10 cellular contexts compared by ENCODE assay signal in the genomic region with DNA sequence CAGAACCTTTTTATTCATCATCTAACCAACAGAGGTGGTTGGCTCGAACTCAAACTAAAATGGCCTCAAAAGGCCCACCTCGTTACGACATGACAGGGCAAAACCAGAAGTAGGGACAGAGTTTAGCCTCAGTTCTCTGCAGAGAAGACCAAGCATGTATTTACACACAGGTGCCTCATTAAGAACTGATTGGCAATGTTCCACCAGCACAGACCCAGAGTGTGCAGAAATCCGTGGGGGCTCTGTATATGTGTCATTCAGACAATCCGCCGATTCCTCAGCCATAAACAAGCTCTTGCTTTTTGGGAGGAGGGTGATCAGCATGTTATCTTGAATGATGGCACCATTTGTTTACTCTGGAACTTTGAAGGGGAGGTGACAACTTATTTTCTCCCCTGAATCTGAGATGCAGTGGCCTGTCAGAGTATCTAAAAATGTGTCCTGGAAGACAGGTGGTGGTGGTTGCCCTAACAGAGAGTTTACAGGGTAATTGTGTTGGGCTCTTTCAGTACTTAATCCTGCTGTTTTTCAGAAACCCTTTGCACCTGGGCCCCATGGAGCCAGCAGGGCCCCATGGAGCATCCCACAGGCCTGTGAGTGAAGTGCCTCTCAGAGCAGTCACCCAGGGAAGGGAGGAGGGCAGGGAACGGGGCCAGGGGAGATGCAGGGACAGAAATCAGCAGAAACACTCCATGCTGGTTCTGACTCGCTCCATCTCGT. TPM values are rescaled to one million over a fixed set of nuclear protein-coding genes. Genes with fewer than 3 reads are reported as not detected.
DNase-seq lines count a peak whose midpoint lies in the region; ATAC-seq and TF ChIP-seq lines count a peak whose summit lies in the region.
"Had no signal": no experiment of that assay in that cellular context is flagged by ENCODE, and none has a peak within 500 bp of the region (broad histone marks: within the 10 kb centered on the region; RNA-seq: fewer than 3 reads in every experiment).

No MANE protein-coding gene starts in this region.

- H3K79me2 ChIP-seq in KMS-11 (ENCODE audit: insufficient read depth, low read depth) = no peaks in the 10 kb centered on the region; the same call in 1 of the 2 replicates

- H3K9me3 ChIP-seq in ectodermal cell (ENCODE audit: control insufficient read depth, low read length) (no peaks in the 10 kb centered on the region), testis (no peaks in the 10 kb centered on the region)
- H3K9me3 ChIP-seq: right atrium auricular region had no signal

- TF ChIP-seq CTCF in KMS-11 (conservative IDR thresholded peaks at IDR 0.05; ENCODE audit: low read depth, low read length) (no peak), testis (IDR thresholded peaks at IDR 0.05) (no peak)

- H3K4me2 ChIP-seq in KMS-11 = peak overlapping the region; percentile 86

- H3K27ac ChIP-seq in KMS-11 (peak overlapping the region; percentile 98), ectodermal cell (ENCODE audit: insufficient read depth, low read depth, low read length, poor library complexity, severe bottlenecking) (peak overlapping the region; percentile 23), testis (no peak overlapping the region)
- H3K27ac ChIP-seq: right atrium auricular region had no signal

- ATAC-seq in HG03442 (IDR thresholded peaks at IDR 0.05; ENCODE audit: unreplicated experiment) (no peak), GM18505 (IDR thresholded peaks at IDR 0.05; ENCODE audit: unreplicated experiment) (no peak)

- DNase-seq in DMS153 treated with DMSO at 0.1 percent for 48 hours (lab: John Stamatoyannopoulos, UW; ENCODE audit: unreplicated experiment) (peak; percentile 48), NCI-H510A treated with DMSO at 0.1 percent for 48 hours (lab: John Stamatoyannopoulos, UW) (peak; percentile 81), testis (no peak)
- DNase-seq: foreskin fibroblast; stimulated activated CD4-positive, alpha-beta T cell treated with anti-CD3 and anti-CD28 coated beads, Interleukin-1b, Interleukin-23, amount 100 ng/mL, for 48 hours had no signal

- no peak for TF ChIP-seq POLR2A in testis (IDR thresholded peaks at IDR 0.05)
- TF ChIP-seq POLR2A in GM18505 (IDR thresholded peaks at IDR 0.05; ENCODE audit: borderline replicate concordance, extremely low read depth, insufficient read depth, insufficient read length) = no peak

- WGBS in ectodermal cell, 2 experiments = 88 to 90% methylated on average over 9 of the region's 9 CpGs
- 55 to 64% methylated on average over 9 of the region's 9 CpGs for WGBS in testis, 2 donors

- H3K27me3 ChIP-seq in KMS-11 (ENCODE audit: insufficient read depth, low read depth) (no peaks in the 10 kb centered on the region), ectodermal cell (ENCODE audit: control insufficient read depth, insufficient read depth, low read length, poor library complexity, severe bottlenecking) (no peaks in the 10 kb centered on the region), testis (no peaks in the 10 kb centered on the region)
- H3K27me3 ChIP-seq: right atrium auricular region had no signal

- no peaks in the 10 kb centered on the region for H4K20me1 ChIP-seq in KMS-11 (ENCODE audit: insufficient read depth)

- H3K4me3 ChIP-seq in KMS-11 (IDR thresholded peaks at IDR 0.05; ENCODE audit: insufficient read depth, low read depth, low read length) = no peak overlapping the region
- H3K4me3 ChIP-seq in ectodermal cell (ENCODE audit: insufficient read depth, low read depth, low read length) = no peak overlapping the region
- no peak overlapping the region for H3K4me3 ChIP-seq in testis
- H3K4me3 ChIP-seq: right atrium auricular region had no signal

- H3K36me3 ChIP-seq in KMS-11 (ENCODE audit: insufficient read depth) (peaks cover 6% of the 10 kb centered on the region; the same call in 1 of the 2 replicates), ectodermal cell (ENCODE audit: control insufficient read depth, insufficient read depth, low read length) (peaks cover 3% of the 10 kb centered on the region), testis (ENCODE audit: low read depth, missing control alignments) (no peaks in the 10 kb centered on the region)

- peak overlapping the region; percentile 7; the same call in 1 of the 2 replicates for H2AFZ ChIP-seq in KMS-11 (ENCODE audit: low read depth)

- H3K4me1 ChIP-seq in KMS-11 (ENCODE audit: low read depth, poor library complexity, severe bottlenecking) (peaks cover 97% of the 10 kb centered on the region), ectodermal cell (ENCODE audit: control insufficient read depth, insufficient read depth, low read length) (peaks cover 7% of the 10 kb centered on the region), testis (no peaks in the 10 kb centered on the region)
- H3K4me1 ChIP-seq: right atrium auricular region had no signal

- H3K9ac ChIP-seq in KMS-11 = peak overlapping the region; percentile 89

- intact Hi-C loops in testis (cut with DNase I; ENCODE audit: low total_unique reads) = no loop called here

RNA-seq across cellular contexts. Expression of gene C20orf203, which starts 29.1 kb away (rescaled TPM):
- 0.65 TPM for polyA plus RNA-seq in ectodermal cell (2013, experiment 1 of 4)
- polyA plus RNA-seq in ectodermal cell (2013, experiment 2 of 4) = 0.14 TPM
- 0.64 TPM for polyA plus RNA-seq in ectodermal cell (2013, experiment 3 of 4)
- polyA plus RNA-seq in ectodermal cell (2013, experiment 4 of 4) = 0.08 TPM
- total RNA-seq in testis = under 1 TPM; 0.47 to 0.74 TPM
- polyA plus RNA-seq in testis (ENCODE audit: insufficient read depth, low read depth, low replicate concordance) = 0.16 TPM
- total RNA-seq: right atrium auricular region had no signal

RNA-seq across cellular contexts. Expression of gene COMMD7, which starts 40.4 kb away (rescaled TPM):
- 47.2 TPM for polyA plus RNA-seq in ectodermal cell (2013, experiment 1 of 4)
- polyA plus RNA-seq in ectodermal cell (2013, experiment 2 of 4) = 46.9 TPM
- 42.8 TPM for polyA plus RNA-seq in ectodermal cell (2013, experiment 3 of 4)
- 42.1 TPM for polyA plus RNA-seq in ectodermal cell (2013, experiment 4 of 4)
- 10 to 100 TPM; 18.0 to 21.8 TPM for total RNA-seq in testis
- polyA plus RNA-seq in testis (ENCODE audit: insufficient read depth, low read depth, low replicate concordance) = 26.0 TPM

RNA-seq across cellular contexts. Expression of gene DNMT3B, which starts 59.3 kb away (rescaled TPM):
- 92.5 TPM for polyA plus RNA-seq in ectodermal cell (2013, experiment 1 of 4)
- polyA plus RNA-seq in ectodermal cell (2013, experiment 2 of 4) = 99.9 TPM
- polyA plus RNA-seq in ectodermal cell (2013, experiment 3 of 4) = 61.7 TPM
- 60.2 TPM for polyA plus RNA-seq in ectodermal cell (2013, experiment 4 of 4)
- 10 to 100 TPM; 20.6 to 22.0 TPM for total RNA-seq in testis
- polyA plus RNA-seq in testis (ENCODE audit: insufficient read depth, low read depth, low replicate concordance) = 8.1 TPM

Comparison
In these comparisons a context has a peak if more than half of its experiments do, and no peak if none do; other contexts are left out.
1. H3K27ac ChIP-seq: peak in KMS-11 (single experiment) and ectodermal cell (single experiment); none in testis (0 of 2).